ENCODE assay signal across 14 cellular contexts in the genomic region with DNA sequence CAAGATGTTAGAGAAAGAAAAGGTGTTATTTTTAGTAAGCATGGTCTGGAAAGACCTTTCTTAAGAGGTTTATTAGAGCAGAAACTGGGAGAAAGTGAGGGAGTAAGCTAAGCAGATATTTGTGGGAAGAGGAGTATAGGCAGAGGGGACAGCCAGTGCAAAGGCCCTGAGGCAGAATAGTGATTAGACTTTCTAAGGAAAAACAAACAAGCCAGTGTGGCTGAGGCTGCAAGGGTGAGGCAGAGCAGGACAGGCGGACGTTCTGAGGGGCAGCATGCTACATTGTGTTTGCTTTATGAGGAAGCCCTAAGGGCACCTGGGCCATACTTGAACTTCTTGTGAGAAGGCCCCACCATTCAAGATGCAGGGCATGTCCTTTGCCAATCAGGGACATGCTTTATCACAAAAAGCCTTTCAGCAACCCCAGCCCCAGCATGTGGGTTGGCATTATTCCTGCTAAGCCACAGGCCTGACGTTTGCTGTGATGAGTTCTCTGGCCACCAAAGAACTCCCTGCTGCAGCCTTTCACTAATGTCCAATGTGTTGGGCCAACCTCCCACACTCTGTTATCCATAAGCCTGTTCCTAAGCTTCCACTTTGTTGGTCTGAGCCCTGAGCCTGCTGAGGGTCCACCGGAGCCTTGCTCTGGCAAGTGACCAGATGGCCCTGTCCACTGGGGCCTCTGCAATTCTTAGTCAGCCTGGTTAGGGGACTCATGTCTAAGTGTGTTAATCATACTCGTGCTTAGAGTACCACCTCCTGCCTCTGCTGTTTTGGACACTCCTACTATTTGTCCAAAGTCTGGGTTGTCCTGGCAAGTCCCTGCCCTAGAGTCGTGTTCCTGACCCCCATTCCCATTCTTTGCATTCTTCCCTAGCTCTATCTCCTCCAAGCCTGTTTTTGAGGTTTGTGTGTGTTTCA.
A peak's percentile ranks its signal among the peaks of the same experiment; 100 is the strongest.
DNase-seq lines count a peak whose midpoint lies in the region; ATAC-seq, FAIRE-seq and TF ChIP-seq lines count a peak whose summit lies in the region.
"Had no signal": no experiment of that assay in that cellular context is flagged by ENCODE, and none has a peak within 500 bp of the region (broad histone marks: within the 10 kb centered on the region; RNA-seq: fewer than 3 reads in every experiment).

No MANE protein-coding gene starts in this region.

- no peak overlapping the region for H2AFZ ChIP-seq in neuronal stem cell (ENCODE audit: low read length)

- H3K27ac Mint-ChIP-seq in Caco-2 (ENCODE audit: unreplicated experiment), result peak overlapping the region; percentile 12

- no peak overlapping the region for H2BK15ac ChIP-seq in neuronal stem cell (ENCODE audit: low read length)

- H3K27me3 ChIP-seq in Caco-2 (replicated peaks; ENCODE audit: control insufficient read depth, insufficient read depth, low read length) (no peaks in the 10 kb centered on the region; the same call in 1 of the 2 replicates), breast epithelium (no peaks in the 10 kb centered on the region), neuronal stem cell (ENCODE audit: control insufficient read depth in 3 of 3, insufficient read depth in 3 of 3, low read depth in 1 of 3, low read length in 3 of 3) (no peaks in the 10 kb centered on the region)

- ATAC-seq in GM18907 (IDR thresholded peaks at IDR 0.05; ENCODE audit: unreplicated experiment), result no peak
- ATAC-seq: A549, GM12878 had no signal

- no peak overlapping the region for H3K4me2 ChIP-seq in neuronal stem cell (ENCODE audit: insufficient read depth, low read length, poor library complexity, severe bottlenecking)
- H3K4me2 ChIP-seq: A549 had no signal

- no peak overlapping the region for H2BK120ac ChIP-seq in neuronal stem cell (ENCODE audit: low read depth, low read length)

- H3K4me1 ChIP-seq in Caco-2, result peaks cover 25% of the 10 kb centered on the region
- peaks cover 0 to 6% of the 10 kb centered on the region in 2 donors for H3K4me1 ChIP-seq in breast epithelium
- no peaks in the 10 kb centered on the region for H3K4me1 ChIP-seq in neuronal stem cell (ENCODE audit: control insufficient read depth in 2 of 2, insufficient read depth in 1 of 2, low read depth in 1 of 2, low read length in 2 of 2)
- H3K4me1 ChIP-seq: A549 had no signal

- no peak overlapping the region for H3K4ac ChIP-seq in neuronal stem cell (ENCODE audit: low read length)

- H2AK5ac ChIP-seq in neuronal stem cell (ENCODE audit: low read depth, low read length), result no peak overlapping the region

- H4K8ac ChIP-seq in neuronal stem cell (ENCODE audit: low read depth, low read length), result no peak overlapping the region

- no peak for FAIRE-seq in RCC 7860 (lab: Jason Lieb, UNC)
- FAIRE-seq: A549, GM12878, GM19239 had no signal

- no peak overlapping the region for H3K23ac ChIP-seq in neuronal stem cell (ENCODE audit: low read depth, low read length, poor library complexity)

- H2BK12ac ChIP-seq in neuronal stem cell (ENCODE audit: low read length), result no peak overlapping the region

- H3K9me3 ChIP-seq in Caco-2 (no peaks in the 10 kb centered on the region), breast epithelium (no peaks in the 10 kb centered on the region), neuronal stem cell (replicated peaks in 1 of 2; ENCODE audit: control insufficient read depth in 2 of 2, insufficient read depth in 1 of 2, low read depth in 1 of 2, low read length in 2 of 2) (no peaks in the 10 kb centered on the region)
- H3K9me3 ChIP-seq: A549 had no signal

- DNase-seq in Caco-2, result peak; percentile 34 to 59
- DNase-seq in SK-MEL-5 (ENCODE audit: low read depth, low spot score), result peak; percentile 58
- no peak for DNase-seq in breast epithelium (ENCODE audit: low spot score in 2 of 2)
- no peak for DNase-seq in neuronal stem cell (ENCODE audit: low spot score)
- DNase-seq in RCC 7860 (ENCODE audit: low spot score), result no peak
- no peak for DNase-seq in stimulated activated CD8-positive, alpha-beta memory T cell treated with anti-CD3 and anti-CD28 coated beads, Interleukin-4, amount 100 ng/mL, for 48 hours
- no peak for DNase-seq in NCI-H524 treated with DMSO at 0.1 percent for 48 hours (lab: John Stamatoyannopoulos, UW)
- DNase-seq: HCEC 1CT, NCI-H1092 had no signal

- H3K4me3 ChIP-seq in Caco-2 (ENCODE audit: low read depth, low read length) (no peak overlapping the region), breast epithelium (no peak overlapping the region), neuronal stem cell (ENCODE audit: low read length in 2 of 2) (no peak overlapping the region)
- H3K4me3 ChIP-seq: A549, GM12878 had no signal

- in situ Hi-C loops in SK-MEL-5 (cut with HindIII; ENCODE audit: low pct_unique_long_range_greater_than_20kb, low sequenced_read_pairs), result no loop called here

- H3K4me1 Mint-ChIP-seq in Caco-2 (ENCODE audit: low read depth, unreplicated experiment), result peaks cover 19% of the 10 kb centered on the region

- CTCF ChIA-PET in Caco-2 (lab: Charles Lee), result no interaction called here

- no peak overlapping the region for H3K9ac ChIP-seq in neuronal stem cell (ENCODE audit: low read depth, low read length, poor library complexity)

- BruUV-seq in Caco-2 (replicated peaks; lab: Mats Ljungman, UMichigan), result no TSS peak

- no peak for TF ChIP-seq POLR2A in breast epithelium (IDR thresholded peaks at IDR 0.05)

- no peak overlapping the region for H3K4me3 Mint-ChIP-seq in Caco-2 (ENCODE audit: unreplicated experiment)

- H2BK5ac ChIP-seq in neuronal stem cell (ENCODE audit: low read length), result no peak overlapping the region

- TF ChIP-seq CTCF in Caco-2 (IDR thresholded peaks at IDR 0.05; ENCODE audit: insufficient read depth in 1 of 2, low read depth in 1 of 2, low read length in 1 of 2, severe bottlenecking in 1 of 2, unreplicated experiment in 1 of 2) (no peak), breast epithelium (IDR thresholded peaks at IDR 0.05) (no peak)

- POLR2A ChIA-PET in Caco-2 (lab: Charles Lee), result no interaction called here

- peaks cover 4% of the 10 kb centered on the region for H3K9me3 Mint-ChIP-seq in Caco-2 (ENCODE audit: unreplicated experiment)

- H3K36me3 Mint-ChIP-seq in Caco-2 (ENCODE audit: insufficient read depth, unreplicated experiment), result no peaks in the 10 kb centered on the region

- H3K36me3 ChIP-seq in Caco-2 (ENCODE audit: control insufficient read depth, insufficient read depth, low read length) (no peaks in the 10 kb centered on the region), breast epithelium (no peaks in the 10 kb centered on the region), neuronal stem cell (replicated peaks in 1 of 2; ENCODE audit: control insufficient read depth in 2 of 2, insufficient read depth in 2 of 2, low read length in 2 of 2) (no peaks in the 10 kb centered on the region)

- intact Hi-C loops in Caco-2 (cut with micrococcal nuclease; ENCODE audit: unreplicated experiment) (loop anchor here (1.0 kb wide), 1 partner anchor 50 kb away; no protein-coding TSS in a partner anchor), breast epithelium (cut with DNase I; ENCODE audit: low total_unique reads) (no loop called here)

- H3K27me3 Mint-ChIP-seq in Caco-2 (ENCODE audit: insufficient read depth, unreplicated experiment), result no peaks in the 10 kb centered on the region

- H3K79me1 ChIP-seq in neuronal stem cell (ENCODE audit: low read depth, low read length), result no peaks in the 10 kb centered on the region

- H3K18ac ChIP-seq in neuronal stem cell (ENCODE audit: low read length), result peak overlapping the region; percentile 9

- WGBS in neuronal stem cell (ENCODE audit: extremely low coverage in 2 of 2, insufficient read length in 2 of 2, insufficient replicate concordance in 1 of 2), 2 donors, result no CpG with 5 or more reads among the region's 6 CpGs

- no peak overlapping the region for H4K91ac ChIP-seq in neuronal stem cell (ENCODE audit: low read depth, low read length, poor library complexity)

- H3K14ac ChIP-seq in neuronal stem cell (ENCODE audit: low read length), result no peak overlapping the region

- H3K27ac ChIP-seq in breast epithelium (peak overlapping the region; percentile 11 to 30), neuronal stem cell (replicated peaks; ENCODE audit: low read length) (no peak overlapping the region)
- H3K27ac ChIP-seq: A549, C4-2B had no signal

Comparison
In these comparisons a context has a peak if more than half of its experiments do, and no peak if none do; other contexts are left out.
1. DNase-seq: peak in Caco-2 (2 of 2) and SK-MEL-5 (single experiment); none in breast epithelium (0 of 2), neuronal stem cell (single experiment), RCC 7860 (single experiment), stimulated activated CD8-positive, alpha-beta memory T cell treated with anti-CD3 and anti-CD28 coated beads, Interleukin-4, amount 100 ng/mL, for 48 hours (single experiment) and NCI-H524 treated with DMSO at 0.1 percent for 48 hours (single experiment).